In the genomic region with DNA sequence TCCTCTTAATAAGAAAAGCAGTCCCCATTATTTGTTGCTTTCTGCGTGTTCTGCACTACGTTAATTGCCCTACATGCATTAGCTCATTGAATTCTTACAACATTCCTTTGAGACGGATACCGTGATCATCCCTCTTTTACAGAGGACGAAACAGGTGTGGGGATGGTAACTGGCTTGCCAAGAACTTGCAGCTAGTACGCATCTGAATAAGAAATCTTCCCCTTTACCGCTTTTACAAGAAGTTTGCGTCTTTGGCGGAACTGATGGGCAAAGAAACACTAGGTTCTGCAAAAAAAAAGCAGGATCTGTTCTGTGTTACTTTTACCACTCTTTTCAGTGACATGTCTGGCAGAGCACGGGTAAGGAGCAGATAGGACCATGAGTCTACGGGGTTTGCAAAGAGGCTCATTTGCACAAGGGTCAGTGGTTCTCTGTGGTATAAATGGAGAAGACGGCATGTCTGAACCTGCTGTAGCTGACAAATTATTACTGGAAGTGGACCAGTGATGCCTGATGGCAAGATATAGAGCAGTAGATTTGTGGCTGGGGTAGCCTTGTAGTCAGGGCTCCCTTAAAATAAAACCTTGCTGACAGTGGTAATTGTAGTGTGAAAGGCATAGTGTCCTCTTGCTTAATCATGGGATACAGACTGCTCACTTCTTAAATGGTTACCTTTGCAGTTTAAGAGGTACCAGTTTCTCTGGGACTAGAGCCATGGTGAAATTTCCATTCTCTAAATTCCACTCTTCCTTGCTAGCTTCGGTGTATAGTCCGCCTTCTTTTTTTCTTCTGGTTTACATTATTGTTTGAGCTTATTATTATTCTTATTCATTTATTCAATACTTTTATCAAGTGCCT, we compare ENCODE assay signal across 8 cellular contexts. TPM values are rescaled to one million over a fixed set of nuclear protein-coding genes. Genes with fewer than 3 reads are reported as not detected.
DNase-seq lines count a peak whose midpoint lies in the region; ATAC-seq and TF ChIP-seq lines count a peak whose summit lies in the region.

No MANE protein-coding gene starts in this region.

- H3K27me3 ChIP-seq in H7 (ENCODE audit: control insufficient read depth, insufficient read depth, low read length) (no peaks in the 10 kb centered on the region), rectal smooth muscle tissue (ENCODE audit: control insufficient read depth, insufficient read depth, low read length) (no peaks in the 10 kb centered on the region)

- H3K27me3 Mint-ChIP-seq in T-cell = no peaks in the 10 kb centered on the region

- TF ChIP-seq CTCF in 22Rv1 (IDR thresholded peaks at IDR 0.05) = no peak
- TF ChIP-seq CTCF in fibroblast of pulmonary artery (IDR thresholded peaks at IDR 0.05; ENCODE audit: low read length, missing control alignments) = no peak

- peaks cover 11% of the 10 kb centered on the region for H3K36me3 Mint-ChIP-seq in T-cell

- DNase-seq in H7 (peak; percentile 25), T-cell (no peak), fibroblast of pulmonary artery (ENCODE audit: low read depth) (no peak), DMS153 treated with DMSO at 0.1 percent for 48 hours (lab: John Stamatoyannopoulos, UW; ENCODE audit: unreplicated experiment) (no peak)
- DNase-seq in activated CD4-positive, alpha-beta T cell treated with anti-CD3 and anti-CD28 coated beads for 4 hours = no peak

- H3K9me3 Mint-ChIP-seq in T-cell = no peaks in the 10 kb centered on the region

- peaks cover 3% of the 10 kb centered on the region for H3K4me1 ChIP-seq in rectal smooth muscle tissue (ENCODE audit: control insufficient read depth, insufficient read depth, low read length)

- peaks cover 37 to 49% (median 44%) of the 10 kb centered on the region in 3 donors for H3K4me1 Mint-ChIP-seq in T-cell

- H3K4me3 ChIP-seq in H7 (ENCODE audit: insufficient read depth, low read depth, low read length) (peak overlapping the region; percentile 79), fibroblast of pulmonary artery (replicated peaks; ENCODE audit: low read depth, low read length) (peak overlapping the region; percentile 93), rectal smooth muscle tissue (ENCODE audit: low read length) (peak overlapping the region; percentile 98)

- ATAC-seq in T-cell (replicated peaks in 1 of 4) = no peak
- ATAC-seq in HG02759 (IDR thresholded peaks at IDR 0.05; ENCODE audit: unreplicated experiment) = no peak

- no peak overlapping the region for H3K9ac ChIP-seq in rectal smooth muscle tissue (ENCODE audit: low read length)

- H3K27ac ChIP-seq in 22Rv1 (peak overlapping the region; percentile 54), rectal smooth muscle tissue (ENCODE audit: low read depth, low read length) (no peak overlapping the region)

- POLR2A ChIA-PET in T-cell (lab: Charles Lee) = interaction anchor here in 1 of 2 donors (1.0 kb wide), 1 partner anchor 724 kb away, joined by 3 read pairs; a partner anchor contains a TSS

- peak overlapping the region; percentile 92 to 99 (median 93) for H3K4me3 Mint-ChIP-seq in T-cell

- H3K36me3 ChIP-seq in H7 (replicated peaks; ENCODE audit: control insufficient read depth, insufficient read depth, low read length) = peaks cover 2% of the 10 kb centered on the region
- H3K36me3 ChIP-seq in rectal smooth muscle tissue (ENCODE audit: control insufficient read depth, insufficient read depth, low read length) = no peaks in the 10 kb centered on the region

- H3K27ac Mint-ChIP-seq in T-cell = peak overlapping the region; percentile 37 to 58

- CTCF ChIA-PET in T-cell (lab: Charles Lee) = interaction anchor here (0.7 to 3.7 kb wide), 4 partner anchors 13 to 59 kb away, joined by 3 to 47 read pairs (median 6); a partner anchor contains a TSS

RNA-seq across cellular contexts. Expression of a gene that starts 1.4 kb away (rescaled TPM):
- total RNA-seq in H7 (2014; rRNA removed; shearing (Covaris generic)) = 6.4 and 9.5 TPM in 2 replicates
- 10 to 100 TPM; 12.3 to 18.8 (median 17.1) TPM for total RNA-seq in T-cell

RNA-seq across cellular contexts. Expression of a gene that starts 3.2 kb away (rescaled TPM):
- 57.8 and 60.0 TPM in 2 replicates for total RNA-seq in H7 (2014; rRNA removed; shearing (Covaris generic))
- 10 to 100 TPM; 19.8 to 24.8 (median 23.1) TPM for total RNA-seq in T-cell

RNA-seq across cellular contexts. Expression of a gene that starts 30.4 kb away (rescaled TPM):
- total RNA-seq in H7 (2014; rRNA removed; shearing (Covaris generic)) = 31.8 and 46.0 TPM in 2 replicates
- total RNA-seq in T-cell = 10 to 100 TPM; 40.2 to 46.9 (median 42.9) TPM
